ENCODE assay signal across 21 cellular contexts in the genomic region with DNA sequence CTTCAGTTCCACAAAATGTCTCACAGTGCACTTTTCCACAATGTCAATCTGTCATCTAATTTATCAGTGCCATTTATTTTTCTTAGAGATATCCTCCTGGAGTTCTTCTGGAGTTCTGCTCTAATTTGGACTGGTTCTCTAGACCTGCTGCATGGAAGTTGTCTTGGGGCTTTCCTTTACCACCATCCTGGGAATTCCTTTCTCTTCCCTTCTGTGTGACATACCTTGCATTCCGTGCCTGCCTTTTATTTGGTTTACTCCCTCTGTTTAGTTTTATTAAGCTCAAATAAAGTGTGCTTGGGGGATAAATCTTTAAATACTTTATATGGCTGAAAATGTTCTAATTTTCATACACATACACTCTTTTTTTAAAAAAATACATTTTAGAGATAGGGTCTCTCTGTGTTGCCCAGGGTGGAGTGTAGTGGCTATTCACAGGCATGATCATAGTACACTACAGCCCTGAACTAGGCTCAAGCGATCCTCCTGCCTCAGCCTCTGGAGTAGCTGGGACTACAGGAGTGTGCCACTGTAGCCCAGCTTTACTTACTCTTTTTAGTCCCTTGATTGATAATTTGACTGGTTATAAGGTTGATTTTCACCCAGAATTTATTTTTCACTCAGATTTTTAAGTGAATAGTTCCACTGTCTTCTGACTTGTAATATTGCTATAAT. TPM values are rescaled to one million over a fixed set of nuclear protein-coding genes. Genes with fewer than 3 reads are reported as not detected.
DNase-seq lines count a peak whose midpoint lies in the region; ATAC-seq, FAIRE-seq and TF ChIP-seq lines count a peak whose summit lies in the region.
"Had no signal": no experiment of that assay in that cellular context is flagged by ENCODE, and none has a peak within 500 bp of the region (broad histone marks: within the 10 kb centered on the region; RNA-seq: fewer than 3 reads in every experiment).

No MANE protein-coding gene starts in this region.

- CTCF ChIA-PET in GM12878 (lab: Yijun Ruan, JAX), result interaction anchor here (0.6 to 1.3 kb wide), 2 partner anchors 114 to 210 kb away, joined by 5 read pairs; no protein-coding TSS in a partner anchor

- H3K4me3 ChIP-seq in GM23338 (no peak overlapping the region), GM12878 (no peak overlapping the region), mesodermal cell (ENCODE audit: extremely low read depth, insufficient read depth, low read length, poor library complexity, severe bottlenecking) (no peak overlapping the region)
- H3K4me3 ChIP-seq: left ventricle myocardium inferior, sigmoid colon, transverse colon had no signal

- no peak for TF ChIP-seq RAD21 in GM12878 (IDR thresholded peaks at IDR 0.05; ENCODE audit: insufficient read depth, low read depth, low read length)

- H3K9me3 ChIP-seq in GM12878 (replicated peaks; ENCODE audit: control insufficient read depth, insufficient read depth, low read length) (peaks cover 2% of the 10 kb centered on the region; the same call in 2 of the 3 replicates), mesodermal cell (ENCODE audit: control insufficient read depth, low read length) (no peaks in the 10 kb centered on the region)
- H3K9me3 ChIP-seq: left ventricle myocardium inferior, sigmoid colon, transverse colon had no signal

- H3K27me3 ChIP-seq in GM23338 (ENCODE audit: insufficient read depth), result no peaks in the 10 kb centered on the region
- no peaks in the 10 kb centered on the region for H3K27me3 ChIP-seq in GM12878 (replicated peaks in 1 of 2; ENCODE audit: control insufficient read depth in 2 of 2, insufficient read depth in 2 of 2, low read length in 1 of 2)
- H3K27me3 ChIP-seq: sigmoid colon, transverse colon had no signal

- peak; percentile 64 for ATAC-seq in GM23338
- ATAC-seq in GM12878, result peak; percentile 56
- ATAC-seq in esophagus mucosa, result no peak

- no peak for TF ChIP-seq EP300 in GM12878 (IDR thresholded peaks at IDR 0.05; ENCODE audit: borderline replicate concordance in 1 of 2, control insufficient read depth in 1 of 2, low read depth in 2 of 2, low read length in 2 of 2)

- H3K9me3 Mint-ChIP-seq in GM23338, result no peaks in the 10 kb centered on the region; the same call in 2 of the 3 replicates
- H3K9me3 Mint-ChIP-seq: neural crest cell had no signal

- H3K79me2 ChIP-seq in GM23338 (replicated peaks; ENCODE audit: insufficient read depth), result peaks cover 100% of the 10 kb centered on the region
- H3K79me2 ChIP-seq in GM12878 (ENCODE audit: control insufficient read depth, insufficient read depth, low read length), result peaks cover 90% of the 10 kb centered on the region

- H4K20me1 ChIP-seq in GM23338 (replicated peaks; ENCODE audit: insufficient read depth), result peaks cover 80% of the 10 kb centered on the region
- H4K20me1 ChIP-seq in GM12878 (ENCODE audit: control insufficient read depth, insufficient read depth), result no peaks in the 10 kb centered on the region

- TF ChIP-seq POLR2A in GM12878 (IDR thresholded peaks at IDR 0.05; ENCODE audit: low read depth, low read length), result no peak

- H3K4me2 ChIP-seq in GM23338 (no peak overlapping the region), GM12878 (ENCODE audit: control insufficient read depth, insufficient read depth) (no peak overlapping the region; the same call in 1 of the 2 replicates)
- H3K4me2 ChIP-seq: KMS-11 had no signal

- H3K4me1 ChIP-seq in GM23338 (ENCODE audit: insufficient read depth) (peaks cover 51% of the 10 kb centered on the region), GM12878 (ENCODE audit: control insufficient read depth, insufficient read depth, low read length) (no peaks in the 10 kb centered on the region), mesodermal cell (ENCODE audit: control insufficient read depth, insufficient read depth, low read length, poor library complexity, severe bottlenecking) (no peaks in the 10 kb centered on the region)
- H3K4me1 ChIP-seq: left ventricle myocardium inferior had no signal

- H3K27ac ChIP-seq in GM23338 (ENCODE audit: low read depth) (peak overlapping the region; percentile 16; the same call in 1 of the 2 replicates), GM12878 (ENCODE audit: control insufficient read depth, insufficient read depth) (no peak overlapping the region), mesodermal cell (ENCODE audit: low read depth, low read length, severe bottlenecking) (peak overlapping the region; percentile 37)
- H3K27ac ChIP-seq: KMS-11, left ventricle myocardium inferior, sigmoid colon, transverse colon had no signal

- intact Hi-C loops in GM12878 (cut with micrococcal nuclease; ENCODE audit: unreplicated experiment), result no loop called here

- H2AFZ ChIP-seq in GM23338 (no peak overlapping the region), GM12878 (ENCODE audit: control insufficient read depth, low read depth, low read length) (no peak overlapping the region)

- H3K27me3 Mint-ChIP-seq in GM23338 (ENCODE audit: insufficient read depth, low read depth, poor library complexity), result peaks cover 2% of the 10 kb centered on the region

- no peaks in the 10 kb centered on the region for H3K36me3 ChIP-seq in GM23338 (ENCODE audit: insufficient read depth)
- peaks cover 0 to 5% of the 10 kb centered on the region in 2 experiments; a peak in 3 of 4 replicates for H3K36me3 ChIP-seq in GM12878 (ENCODE audit: control insufficient read depth in 2 of 2, insufficient read depth in 2 of 2, low read length in 1 of 2)
- peaks cover 21% of the 10 kb centered on the region for H3K36me3 ChIP-seq in mesodermal cell (ENCODE audit: control insufficient read depth, insufficient read depth, low read length)
- H3K36me3 ChIP-seq: left ventricle myocardium inferior, sigmoid colon, transverse colon had no signal

- peaks cover 39% of the 10 kb centered on the region for H3K36me3 Mint-ChIP-seq in GM23338 (ENCODE audit: low read depth)

- peak overlapping the region; percentile 61 for H3K27ac Mint-ChIP-seq in GM23338

- H3K4me3 Mint-ChIP-seq in GM23338, result no peak overlapping the region
- H3K4me3 Mint-ChIP-seq: neural crest cell had no signal

- no peaks in the 10 kb centered on the region for H3K9me2 ChIP-seq in GM23338 (ENCODE audit: insufficient read depth)

- TF ChIP-seq CTCF in GM23338 (conservative IDR thresholded peaks at IDR 0.05; ENCODE audit: low read depth in 2 of 2), result no peak
- no peak for TF ChIP-seq CTCF in GM12878 (IDR thresholded peaks at IDR 0.05 in 2 of 3, conservative IDR thresholded peaks at IDR 0.05 in 1 of 3; ENCODE audit: control insufficient read depth in 2 of 3, extremely low read depth in 1 of 3, insufficient read depth in 1 of 3, low read depth in 3 of 3, low read length in 3 of 3)

- POLR2A ChIA-PET in GM12878 (lab: Charles Lee), result interaction anchor here (0.9 kb wide), 1 partner anchor 79 kb away, joined by 3 read pairs; no protein-coding TSS in a partner anchor

- no peak for FAIRE-seq in GM12878 (lab: Jason Lieb, UNC)

- H3K4me1 Mint-ChIP-seq in GM23338, result peaks cover 44% of the 10 kb centered on the region

- H3F3A ChIP-seq in GM23338 (replicated peaks; ENCODE audit: low read depth), result no peaks in the 10 kb centered on the region

- SMC1A ChIA-PET in GM12878 (lab: Charles Lee; ENCODE audit: uncharacterized antibody, unreplicated experiment), result interaction anchor here (0.6 to 2.2 kb wide), 3 partner anchors 9 to 946 kb away, joined by 3 to 11 read pairs (median 6); no protein-coding TSS in a partner anchor

- DNase-seq in AG20443 (ENCODE audit: low spot score) (peak; percentile 9), GM23338 (ENCODE audit: low spot score) (peak; percentile 73), GM12878 (ENCODE audit: low read depth, low spot score) (no peak), SIG-M5 treated with dmso at 0.1 percent for 504 hours (lab: John Stamatoyannopoulos, UW; ENCODE audit: unreplicated experiment) (no peak)
- no peak for DNase-seq in activated effector memory CD4-positive, alpha-beta T cell treated with anti-CD3 and anti-CD28 coated beads, Interleukin-2, amount 50 U/mL, for 16 hours
- no peak for DNase-seq in stimulated activated CD4-positive, alpha-beta T cell treated with anti-CD3 and anti-CD28 coated beads, Interleukin-1b, Interleukin-23, amount 100 ng/mL, for 48 hours
- DNase-seq: activated T-cell treated with anti-CD3 and anti-CD28 coated beads, Interleukin-2, amount 50 U/mL, for 48 hours; amniotic stem cell; cortex of kidney; DMS53; left ventricle myocardium inferior; NCI-H1417; NK-92 treated with Interleukin-12 subunit alpha and Interleukin-12 subunit beta, amount 100 ng/mL, for 24 hours; SHP77 treated with DMSO at 0.1 percent for 48 hours; sigmoid colon; stimulated activated CD4-positive, alpha-beta T cell treated with anti-CD3 and anti-CD28 coated beads, Interleukin-4, amount 100 ng/mL, for 1 hour; transverse colon had no signal

- no peak overlapping the region for H3K9ac ChIP-seq in GM12878 (ENCODE audit: control insufficient read depth, insufficient read depth, low read length)
- H3K9ac ChIP-seq: KMS-11 had no signal

- RAD21 ChIA-PET in GM12878 (lab: Charles Lee; ENCODE audit: unreplicated experiment), result interaction anchor here (7.0 kb wide), 1 partner anchor 13 kb away, joined by 36 read pairs; the partner anchor contains the start of gene MTF2

- 61% methylated on average over 2 of the region's 2 CpGs for WGBS in GM12878 (ENCODE audit: insufficient coverage, insufficient replicate concordance, low lambda C conversion rate, missing lambda C conversion rate)
- 100% methylated on average over 1 of the region's 2 CpGs; no CpG with 5 or more reads in 1 of the 2 experiments for WGBS in mesodermal cell (ENCODE audit: insufficient coverage in 2 of 2), 2 experiments

- no TSS peak for BruUV-seq in GM12878 (replicated peaks; lab: Mats Ljungman, UMichigan)

- in situ Hi-C loops in GM12878 (cut with MboI), result no loop called here

RNA-seq across cellular contexts. Expression of gene MTF2, which starts 14.4 kb away (rescaled TPM):
- total RNA-seq in GM23338 (2014; rRNA removed; shearing (Covaris generic)), result 77.2 and 82.1 TPM in 2 replicates
- polyA plus RNA-seq in GM23338 (2016; fragmentation: Nextera tagmentation; extraction: Ambion mirVana) (105 and 133 TPM in 2 replicates), GM12878 (2011; rRNA removed) (74.9 and 102 TPM in 2 replicates), GM12878 (2014; fragmentation: Illumina TruSeq; extraction: Trizol) (38.8 and 40.7 TPM in 2 replicates), GM12878 (2014; fragmentation: Nextera tagmentation; extraction: Ambion mirVana) (10 to 100 TPM; 22.6 to 30.6 TPM), GM12878 (2014; rRNA removed) (32.3 and 41.9 TPM in 2 replicates), GM12878 (2016; fragmentation: Nextera tagmentation; extraction: Ambion mirVana) (10 to 100 TPM; 67.4 to 69.4 TPM)
- 208 and 233 TPM in 2 replicates for total RNA-seq in GM12878 (2013; cell fraction: nucleolus; rRNA removed)
- total RNA-seq in GM12878 (2014; rRNA removed) (33.3 and 41.8 TPM in 2 replicates), GM12878 (2014; rRNA removed; fragmentation: Illumina TruSeq; extraction: Trizol) (43.6 and 44.3 TPM in 2 replicates), GM12878 (2021) (45.9 and 54.8 TPM in 2 replicates), esophagus mucosa (10.2 TPM)
- 15.5 TPM for polyA plus RNA-seq in GM12878 (2011; ENCODE audit: low read depth)
- polyA plus RNA-seq in GM12878 (2011; cell fraction: cytosol; rRNA removed), result 35.9 and 38.8 TPM in 2 replicates
- 35.1 and 45.2 TPM in 2 replicates for polyA plus RNA-seq in GM12878 (2011; cell fraction: nucleus; rRNA removed)
- polyA plus RNA-seq in GM12878 (2012), result 23.9 and 26.9 TPM in 2 replicates
- polyA minus RNA-seq in GM12878 (2011; rRNA and poly(A)+ RNA removed), result 99.2 and 125 TPM in 2 replicates
- polyA minus RNA-seq in GM12878 (2011; cell fraction: cytosol; rRNA and poly(A)+ RNA removed), result 32.7 and 33.9 TPM in 2 replicates
- polyA minus RNA-seq in GM12878 (2011; cell fraction: nucleus; rRNA and poly(A)+ RNA removed), result 51.7 and 64.1 TPM in 2 replicates
- 46.1 TPM for polyA plus RNA-seq in mesodermal cell (2013, experiment 1 of 2)
- polyA plus RNA-seq in mesodermal cell (2013, experiment 2 of 2), result 51.7 TPM

Comparison
In these comparisons a context has a peak if more than half of its experiments do, and no peak if none do; other contexts are left out.
1. DNase-seq: peak in AG20443 (single experiment) and GM23338 (single experiment); none in GM12878 (single experiment), SIG-M5 treated with dmso at 0.1 percent for 504 hours (single experiment), activated effector memory CD4-positive, alpha-beta T cell treated with anti-CD3 and anti-CD28 coated beads, Interleukin-2, amount 50 U/mL, for 16 hours (single experiment) and stimulated activated CD4-positive, alpha-beta T cell treated with anti-CD3 and anti-CD28 coated beads, Interleukin-1b, Interleukin-23, amount 100 ng/mL, for 48 hours (single experiment).